ENCODE assay signal across 23 cellular contexts in genomic region chr9:20408513-20408912, GRCh38.
A peak's percentile ranks its signal among the peaks of the same experiment; 100 is the strongest.
DNase-seq lines count a peak whose midpoint lies in the region; ATAC-seq and TF ChIP-seq lines count a peak whose summit lies in the region.
"Had no signal": no experiment of that assay in that cellular context is flagged by ENCODE, and none has a peak within 500 bp of the region (broad histone marks: within the 10 kb centered on the region; RNA-seq: fewer than 3 reads in every experiment).

No MANE protein-coding gene starts in this region.

- peaks cover 74% of the 10 kb centered on the region for H3K36me3 Mint-ChIP-seq in activated naive CD8-positive, alpha-beta T cell treated with anti-CD3 and anti-CD28 coated beads, Interleukin-2, amount 10 ng/mL, durations not matched to agents 7 days and 5 days
- H3K36me3 Mint-ChIP-seq in activated naive CD8-positive, alpha-beta T cell treated with anti-CD3 and anti-CD28 coated beads for 36 hours: peaks cover 46% of the 10 kb centered on the region
- peaks cover 7% of the 10 kb centered on the region for H3K36me3 Mint-ChIP-seq in T-helper 17 cell (ENCODE audit: low read depth)

- H3K4me1 ChIP-seq in mesodermal cell (ENCODE audit: control insufficient read depth, insufficient read depth, low read length, poor library complexity, severe bottlenecking): peaks cover under 1% of the 10 kb centered on the region
- H3K4me1 ChIP-seq in gastrocnemius medialis: no peaks in the 10 kb centered on the region

- H3K27ac Mint-ChIP-seq in activated naive CD8-positive, alpha-beta T cell treated with anti-CD3 and anti-CD28 coated beads, Interleukin-2, amount 10 ng/mL, durations not matched to agents 7 days and 5 days: peak overlapping the region; percentile 49
- H3K27ac Mint-ChIP-seq in activated naive CD8-positive, alpha-beta T cell treated with anti-CD3 and anti-CD28 coated beads for 36 hours: no peak overlapping the region
- peak overlapping the region; percentile 62 for H3K27ac Mint-ChIP-seq in T-helper 17 cell
- H3K27ac Mint-ChIP-seq: activated CD4-positive, alpha-beta memory T cell treated with anti-CD3 and anti-CD28 coated beads for 36 hours; activated T-cell treated with anti-CD3 and anti-CD28 coated beads, Interleukin-2, amount 50 U/mL, for 24 hours had no signal

- peaks cover 32% of the 10 kb centered on the region for H3K4me1 Mint-ChIP-seq in activated naive CD8-positive, alpha-beta T cell treated with anti-CD3 and anti-CD28 coated beads, Interleukin-2, amount 10 ng/mL, durations not matched to agents 7 days and 5 days
- H3K4me1 Mint-ChIP-seq in activated naive CD8-positive, alpha-beta T cell treated with anti-CD3 and anti-CD28 coated beads for 36 hours: peaks cover 24% of the 10 kb centered on the region
- peaks cover 19% of the 10 kb centered on the region for H3K4me1 Mint-ChIP-seq in T-helper 17 cell

- TF ChIP-seq POLR2A in gastrocnemius medialis (IDR thresholded peaks at IDR 0.05): no peak

- no peaks in the 10 kb centered on the region for H3K27me3 Mint-ChIP-seq in activated naive CD8-positive, alpha-beta T cell treated with anti-CD3 and anti-CD28 coated beads, Interleukin-2, amount 10 ng/mL, durations not matched to agents 7 days and 5 days
- H3K27me3 Mint-ChIP-seq in activated naive CD8-positive, alpha-beta T cell treated with anti-CD3 and anti-CD28 coated beads for 36 hours: no peaks in the 10 kb centered on the region
- no peaks in the 10 kb centered on the region for H3K27me3 Mint-ChIP-seq in T-helper 17 cell
- H3K27me3 Mint-ChIP-seq: activated CD4-positive, alpha-beta memory T cell treated with anti-CD3 and anti-CD28 coated beads for 36 hours; activated T-cell treated with anti-CD3 and anti-CD28 coated beads, Interleukin-2, amount 50 U/mL, for 24 hours had no signal

- H3K27me3 ChIP-seq in gastrocnemius medialis: no peaks in the 10 kb centered on the region

- no peak for DNase-seq in activated naive CD8-positive, alpha-beta T cell treated with anti-CD3 and anti-CD28 coated beads, Interleukin-2, amount 10 ng/mL, durations not matched to agents 7 days and 5 days
- no peak for DNase-seq in activated naive CD8-positive, alpha-beta T cell treated with anti-CD3 and anti-CD28 coated beads for 36 hours
- DNase-seq in T-helper 17 cell (no peak), KBM-7 (no peak), SKM-1 treated with dmso at 0.1 percent for 144 hours (lab: John Stamatoyannopoulos, UW; ENCODE audit: unreplicated experiment) (no peak), midbrain (lab: John Stamatoyannopoulos, UW) (no peak), gastrocnemius medialis (no peak)
- DNase-seq: activated CD4-positive, alpha-beta memory T cell treated with anti-CD3 and anti-CD28 coated beads for 36 hours; activated T-cell treated with anti-CD3 and anti-CD28 coated beads, Interleukin-2, amount 50 U/mL, for 24 hours; Calu3; central memory CD4-positive, alpha-beta T cell; effector memory CD4-positive, alpha-beta T cell; hypothalamus; IMR-90; NCI-H2107; NCI-H774; PC-9; stimulated activated CD4-positive, alpha-beta T cell treated with anti-CD3 and anti-CD28 coated beads, Interleukin-4, amount 100 ng/mL, for 4 hours; stimulated activated CD8-positive, alpha-beta memory T cell treated with anti-CD3 and anti-CD28 coated beads, Interleukin-4, amount 100 ng/mL, for 48 hours had no signal

- H3K27ac ChIP-seq in mesodermal cell (ENCODE audit: low read depth, low read length, severe bottlenecking) (peak overlapping the region; percentile 7), gastrocnemius medialis (no peak overlapping the region)
- H3K27ac ChIP-seq: PC-9 had no signal

- no peaks in the 10 kb centered on the region for H3K9me3 ChIP-seq in T-helper 17 cell (ENCODE audit: control insufficient read depth, low read length, poor library complexity, severe bottlenecking)
- H3K9me3 ChIP-seq in mesodermal cell (ENCODE audit: control insufficient read depth, low read length): no peaks in the 10 kb centered on the region
- no peaks in the 10 kb centered on the region for H3K9me3 ChIP-seq in gastrocnemius medialis

- POLR2A ChIA-PET in activated naive CD8-positive, alpha-beta T cell treated with anti-CD3 and anti-CD28 coated beads, Interleukin-2, amount 10 ng/mL, durations not matched to agents 7 days and 5 days (lab: Charles Lee): no interaction called here

- peak overlapping the region; percentile 48 for H3K4me3 Mint-ChIP-seq in activated naive CD8-positive, alpha-beta T cell treated with anti-CD3 and anti-CD28 coated beads, Interleukin-2, amount 10 ng/mL, durations not matched to agents 7 days and 5 days
- no peak overlapping the region for H3K4me3 Mint-ChIP-seq in activated naive CD8-positive, alpha-beta T cell treated with anti-CD3 and anti-CD28 coated beads for 36 hours
- no peak overlapping the region for H3K4me3 Mint-ChIP-seq in T-helper 17 cell
- H3K4me3 Mint-ChIP-seq: activated CD4-positive, alpha-beta memory T cell treated with anti-CD3 and anti-CD28 coated beads for 36 hours; activated T-cell treated with anti-CD3 and anti-CD28 coated beads, Interleukin-2, amount 50 U/mL, for 24 hours had no signal

- ATAC-seq in activated naive CD8-positive, alpha-beta T cell treated with anti-CD3 and anti-CD28 coated beads, Interleukin-2, amount 10 ng/mL, durations not matched to agents 7 days and 5 days (ENCODE audit: low read depth): no peak
- ATAC-seq in T-helper 17 cell (no peak), gastrocnemius medialis (no peak)
- ATAC-seq: GM12878, left lobe of liver had no signal

- H3K4me3 ChIP-seq in mesodermal cell (ENCODE audit: extremely low read depth, insufficient read depth, low read length, poor library complexity, severe bottlenecking) (no peak overlapping the region), gastrocnemius medialis (no peak overlapping the region)
- H3K4me3 ChIP-seq: GM12878, PC-9, smooth muscle cell had no signal

- WGBS in mesodermal cell (ENCODE audit: insufficient coverage in 2 of 2), 2 experiments: 7 to 52% methylated on average over 2 of the region's 4 CpGs

- in situ Hi-C loops in KBM-7 (cut with MboI; ENCODE audit: low pct_unique_long_range_greater_than_20kb, low sequenced_read_pairs) (no loop called here), gastrocnemius medialis (cut with MboI; ENCODE audit: low sequenced_read_pairs in 4 of 4) (no loop called here)

- H3K36me3 ChIP-seq in mesodermal cell (ENCODE audit: control insufficient read depth, insufficient read depth, low read length): no peaks in the 10 kb centered on the region
- H3K36me3 ChIP-seq in gastrocnemius medialis: no peaks in the 10 kb centered on the region

- no peaks in the 10 kb centered on the region for H3K9me3 Mint-ChIP-seq in activated naive CD8-positive, alpha-beta T cell treated with anti-CD3 and anti-CD28 coated beads, Interleukin-2, amount 10 ng/mL, durations not matched to agents 7 days and 5 days
- H3K9me3 Mint-ChIP-seq in activated naive CD8-positive, alpha-beta T cell treated with anti-CD3 and anti-CD28 coated beads for 36 hours: no peaks in the 10 kb centered on the region
- H3K9me3 Mint-ChIP-seq: activated CD4-positive, alpha-beta memory T cell treated with anti-CD3 and anti-CD28 coated beads for 36 hours; activated T-cell treated with anti-CD3 and anti-CD28 coated beads, Interleukin-2, amount 50 U/mL, for 24 hours had no signal

- intact Hi-C loops in gastrocnemius medialis (cut with DNase I; ENCODE audit: low total_unique reads): no loop called here

- TF ChIP-seq CTCF in gastrocnemius medialis (IDR thresholded peaks at IDR 0.05 in 4 of 5, conservative IDR thresholded peaks at IDR 0.05 in 1 of 5): no peak
